In genomic region chr20:8305449-8305978, GRCh38 we compare ENCODE assay signal across 1 cellular context.
TF ChIP-seq lines count a peak whose summit lies in the region.

No MANE protein-coding gene starts in this region.

TF ChIP-seq in H1, 55 proteins besides CTCF, POLR2A, EP300 and RAD21 (continued from another document):
- TF ChIP-seq CREB1 (IDR thresholded peaks at IDR 0.05) (peak; percentile 28; the same call in 1 of the 2 replicates), POLR2AphosphoS5 (IDR thresholded peaks at IDR 0.05; ENCODE audit: low read depth, low read length) (peak; percentile 59; the same call in 1 of the 2 replicates), GABPA (IDR thresholded peaks at IDR 0.05; ENCODE audit: borderline replicate concordance, insufficient read depth, low read length) (peak; percentile 67; the same call in 1 of the 2 replicates), CHD2 (IDR thresholded peaks at IDR 0.05; ENCODE audit: low read length) (no peak), CBX8 (IDR thresholded peaks at IDR 0.05; ENCODE audit: borderline replicate concordance, low read depth, low read length) (no peak), YY1 (IDR thresholded peaks at IDR 0.05; ENCODE audit: low read depth, low read length) (peak; percentile 48)
TF ChIP-seq in H1: peak in this region for 8.
